In the genomic region with DNA sequence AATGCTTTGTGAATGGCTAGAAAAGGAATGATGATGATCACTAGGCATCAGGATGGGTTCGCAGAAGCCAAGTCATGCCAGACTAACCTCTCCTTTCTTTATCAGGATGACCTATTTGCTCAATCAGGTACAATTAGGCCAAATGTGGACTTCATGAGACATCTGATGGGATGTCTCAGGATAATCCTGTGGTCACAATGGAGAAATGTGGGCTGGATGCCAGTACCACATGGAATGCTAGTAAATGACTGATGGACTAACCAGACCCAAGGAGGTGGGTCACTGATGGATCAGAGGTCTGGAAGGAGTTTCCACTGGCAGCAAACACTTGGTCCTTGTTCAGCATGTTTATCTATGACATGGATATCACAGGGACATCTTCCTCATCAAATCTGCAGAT, we compare ENCODE assay signal across 27 cellular contexts.
DNase-seq lines count a peak whose midpoint lies in the region; ATAC-seq and TF ChIP-seq lines count a peak whose summit lies in the region.
"Had no signal": no experiment of that assay in that cellular context is flagged by ENCODE, and none has a peak within 500 bp of the region (broad histone marks: within the 10 kb centered on the region; RNA-seq: fewer than 3 reads in every experiment).

No MANE protein-coding gene starts in this region.

- H3K36me3 ChIP-seq in mammary epithelial cell (ENCODE audit: insufficient read depth, low read length) (no peaks in the 10 kb centered on the region), breast epithelium (no peaks in the 10 kb centered on the region), neural progenitor cell (no peaks in the 10 kb centered on the region)
- H3K36me3 ChIP-seq: tibial artery had no signal

- intact Hi-C loops in mammary epithelial cell (cut with micrococcal nuclease) (no loop called here), breast epithelium (cut with DNase I; ENCODE audit: low total_unique reads) (no loop called here)

- H3K27ac ChIP-seq in mammary epithelial cell (ENCODE audit: insufficient read depth, low read depth, low read length): no peak overlapping the region
- no peak overlapping the region for H3K27ac ChIP-seq in breast epithelium
- no peak overlapping the region for H3K27ac ChIP-seq in neural progenitor cell
- H3K27ac ChIP-seq: BLaER1, parathyroid adenoma, right lobe of liver, tibial artery had no signal

- no peak overlapping the region for H3K27ac Mint-ChIP-seq in neural progenitor cell
- H3K27ac Mint-ChIP-seq: activated naive CD8-positive, alpha-beta T cell; activated T-helper 2 cell treated with anti-CD3 and anti-CD28 coated beads, Interferon-gamma antibody, Interleukin-2, Interleukin-4, amounts not matched to agents 10 μg/mL and 5 μg/mL and 100 μg/mL, durations not matched to agents 14 hours and 24 hours and 36 hours; mesothelial cell of epicardium; WTC11 had no signal

- dilution Hi-C loops in mammary epithelial cell (cut with HindIII; ENCODE audit: low sequenced_read_pairs): no loop called here

- H3K4me1 Mint-ChIP-seq in neural progenitor cell: peaks cover 3% of the 10 kb centered on the region

- in situ Hi-C loops in mammary epithelial cell (cut with MboI; ENCODE audit: low sequenced_read_pairs in 2 of 2): no loop called here

- CTCF ChIA-PET in mammary epithelial cell (lab: Charles Lee; ENCODE audit: low non-redundant PET): no interaction called here

- H3K9me3 Mint-ChIP-seq in neural progenitor cell: no peaks in the 10 kb centered on the region
- H3K9me3 Mint-ChIP-seq: activated T-helper 2 cell treated with anti-CD3 and anti-CD28 coated beads, Interferon-gamma antibody, Interleukin-2, Interleukin-4, amounts not matched to agents 10 μg/mL and 5 μg/mL and 100 μg/mL, durations not matched to agents 14 hours and 24 hours and 36 hours; mesothelial cell of epicardium; nephron; stimulated activated naive CD8-positive, alpha-beta T cell treated with anti-CD3 and anti-CD28 coated beads, Interleukin-15, amount 100 ng/mL, for 72 hours; WTC11 had no signal

- no TSS peak for BruUV-seq in mammary epithelial cell (replicated peaks; lab: Mats Ljungman, UMichigan)

- no peaks in the 10 kb centered on the region for H3F3A ChIP-seq in neural progenitor cell (ENCODE audit: low read depth)

- TF ChIP-seq POLR2A in breast epithelium (IDR thresholded peaks at IDR 0.05): no peak

- 100% methylated on average over 1 of the region's 1 CpG for WGBS in mammary epithelial cell (ENCODE audit: low coverage, missing lambda C conversion rate)

- ATAC-seq in HG03342 (IDR thresholded peaks at IDR 0.05; ENCODE audit: unreplicated experiment): no peak
- ATAC-seq in GM21619 (IDR thresholded peaks at IDR 0.05; ENCODE audit: unreplicated experiment): no peak
- ATAC-seq: esophagus mucosa; left lobe of liver; right lobe of liver; stimulated activated naive CD8-positive, alpha-beta T cell treated with anti-CD3 and anti-CD28 coated beads, Interleukin-15, amount 100 ng/mL, for 72 hours; WTC11 had no signal

- no peaks in the 10 kb centered on the region for H3K9me3 ChIP-seq in mammary epithelial cell (replicated peaks; ENCODE audit: insufficient read depth, low read length)
- H3K9me3 ChIP-seq in breast epithelium: no peaks in the 10 kb centered on the region
- no peaks in the 10 kb centered on the region for H3K9me3 ChIP-seq in neural progenitor cell (ENCODE audit: low read depth)
- H3K9me3 ChIP-seq: BLaER1, right lobe of liver, tibial artery had no signal

- H3K4me1 ChIP-seq in mammary epithelial cell (ENCODE audit: insufficient read depth, low read length) (no peaks in the 10 kb centered on the region), breast epithelium (no peaks in the 10 kb centered on the region), neural progenitor cell (peaks cover 5% of the 10 kb centered on the region)
- H3K4me1 ChIP-seq: parathyroid adenoma, right lobe of liver, tibial artery had no signal

- H3K79me2 ChIP-seq in mammary epithelial cell (ENCODE audit: insufficient read depth, low read length) (no peaks in the 10 kb centered on the region), neural progenitor cell (ENCODE audit: low read depth) (no peaks in the 10 kb centered on the region)
- H3K79me2 ChIP-seq: parathyroid adenoma had no signal

- H3K9ac ChIP-seq in mammary epithelial cell (ENCODE audit: insufficient read depth, low read length): no peak overlapping the region
- H3K9ac ChIP-seq in neural progenitor cell: no peak overlapping the region
- H3K9ac ChIP-seq: BLaER1, parathyroid adenoma had no signal

- TF ChIP-seq CTCF in mammary epithelial cell (conservative IDR thresholded peaks at IDR 0.05 in 1 of 2, IDR thresholded peaks at IDR 0.05 in 1 of 2; ENCODE audit: extremely low read depth in 1 of 2, insufficient read depth in 1 of 2, low read depth in 1 of 2, low read length in 2 of 2) (no peak), breast epithelium (IDR thresholded peaks at IDR 0.05) (no peak), fibroblast of the aortic adventitia (IDR thresholded peaks at IDR 0.05; ENCODE audit: insufficient read depth, low read length) (no peak), neural progenitor cell (IDR thresholded peaks at IDR 0.05) (no peak)

- H3K27me3 ChIP-seq in mammary epithelial cell (ENCODE audit: insufficient read depth, low read length) (no peaks in the 10 kb centered on the region), breast epithelium (no peaks in the 10 kb centered on the region), neural progenitor cell (no peaks in the 10 kb centered on the region)
- H3K27me3 ChIP-seq: BLaER1, right lobe of liver, tibial artery had no signal

- DNase-seq in mammary epithelial cell (peak; percentile 16), breast epithelium (ENCODE audit: low spot score in 2 of 2) (no peak), RPMI7951 (ENCODE audit: low read depth) (peak; percentile 54), fibroblast of the aortic adventitia (ENCODE audit: low read depth) (peak; percentile 27), DMS153 (lab: John Stamatoyannopoulos, UW) (no peak), neural progenitor cell (ENCODE audit: low spot score) (no peak)
- DNase-seq: 8988T; activated CD4-positive, alpha-beta T cell treated with anti-CD3 and anti-CD28 coated beads, Interleukin-2, amount 50 U/mL, for 48 hours; activated CD8-positive, alpha-beta memory T cell treated with anti-CD3 and anti-CD28 coated beads, Interleukin-2, amount 50 U/mL, for 48 hours; Calu3; effector memory CD4-positive, alpha-beta T cell; NCI-H1092 treated with DMSO at 0.1 percent for 48 hours; NCI-H2081; right lobe of liver; stimulated activated naive CD8-positive, alpha-beta T cell treated with anti-CD3 and anti-CD28 coated beads, Interleukin-15, amount 100 ng/mL, for 72 hours; tibial artery had no signal

- no peaks in the 10 kb centered on the region for H4K20me1 ChIP-seq in mammary epithelial cell (ENCODE audit: insufficient read depth, low read length)
- H4K20me1 ChIP-seq in neural progenitor cell (ENCODE audit: low read depth): no peaks in the 10 kb centered on the region
- H4K20me1 ChIP-seq: BLaER1 had no signal

- no peak overlapping the region for H3K4me3 ChIP-seq in mammary epithelial cell (replicated peaks in 1 of 3; ENCODE audit: insufficient read depth in 1 of 3, low read depth in 2 of 3, low read length in 3 of 3)
- no peak overlapping the region for H3K4me3 ChIP-seq in breast epithelium
- no peak overlapping the region for H3K4me3 ChIP-seq in fibroblast of the aortic adventitia (ENCODE audit: low read depth, low read length)
- H3K4me3 ChIP-seq in neural progenitor cell: no peak overlapping the region
- H3K4me3 ChIP-seq: BLaER1, right lobe of liver, tibial artery had no signal

- no peaks in the 10 kb centered on the region for H3K27me3 Mint-ChIP-seq in neural progenitor cell (ENCODE audit: insufficient read depth, low read depth)
- H3K27me3 Mint-ChIP-seq: activated naive CD8-positive, alpha-beta T cell; stimulated activated naive CD8-positive, alpha-beta T cell treated with anti-CD3 and anti-CD28 coated beads, Interleukin-15, amount 100 ng/mL, for 72 hours had no signal

- H2AFZ ChIP-seq in mammary epithelial cell (ENCODE audit: low read depth, low read length): no peak overlapping the region
- H2AFZ ChIP-seq in neural progenitor cell (replicated peaks): no peak overlapping the region
- H2AFZ ChIP-seq: parathyroid adenoma had no signal

- H3K4me2 ChIP-seq in mammary epithelial cell (ENCODE audit: insufficient read depth, low read depth, low read length) (no peak overlapping the region), neural progenitor cell (no peak overlapping the region)
- H3K4me2 ChIP-seq: BLaER1 had no signal

- no peaks in the 10 kb centered on the region for H3K36me3 Mint-ChIP-seq in neural progenitor cell
- H3K36me3 Mint-ChIP-seq: WTC11 had no signal

- H3K4me3 Mint-ChIP-seq in neural progenitor cell: no peak overlapping the region
- H3K4me3 Mint-ChIP-seq: activated naive CD8-positive, alpha-beta T cell; mesothelial cell of epicardium; nephron; stimulated activated naive CD8-positive, alpha-beta T cell treated with anti-CD3 and anti-CD28 coated beads, Interleukin-15, amount 100 ng/mL, for 72 hours; WTC11 had no signal

Comparison
In these comparisons a context has a peak if more than half of its experiments do, and no peak if none do; other contexts are left out.
1. DNase-seq: peak in mammary epithelial cell (single experiment), RPMI7951 (single experiment) and fibroblast of the aortic adventitia (single experiment); none in breast epithelium (0 of 2), DMS153 (single experiment) and neural progenitor cell (single experiment).